9 cellular contexts compared by ENCODE assay signal in genomic region chr17:4332296-4332970, GRCh38. TPM values are rescaled to one million over a fixed set of nuclear protein-coding genes. Genes with fewer than 3 reads are reported as not detected.
DNase-seq lines count a peak whose midpoint lies in the region; ATAC-seq and TF ChIP-seq lines count a peak whose summit lies in the region.
"Had no signal": no experiment of that assay in that cellular context is flagged by ENCODE, and none has a peak within 500 bp of the region (broad histone marks: within the 10 kb centered on the region; RNA-seq: fewer than 3 reads in every experiment).

No MANE protein-coding gene starts in this region.

- no peaks in the 10 kb centered on the region for H3K27me3 Mint-ChIP-seq in CD4-positive, CD25-positive, alpha-beta regulatory T cell
- H3K27me3 Mint-ChIP-seq in naive B cell = no peaks in the 10 kb centered on the region

- dilution Hi-C loops in mammary epithelial cell (cut with HindIII; ENCODE audit: low sequenced_read_pairs) = loop anchor here (5.0 kb wide), 1 partner anchor 70 kb away; no protein-coding TSS in a partner anchor

- no peak for ATAC-seq in CD4-positive, CD25-positive, alpha-beta regulatory T cell (ENCODE audit: low read depth in 2 of 2)
- ATAC-seq in naive B cell (ENCODE audit: low read depth in 2 of 2) (no peak), HG02678 (IDR thresholded peaks at IDR 0.05; ENCODE audit: unreplicated experiment) (no peak)

- no peaks in the 10 kb centered on the region for H3K27me3 ChIP-seq in CD4-positive, CD25-positive, alpha-beta regulatory T cell (ENCODE audit: control insufficient read depth, insufficient read depth, low read length)
- no peaks in the 10 kb centered on the region for H3K27me3 ChIP-seq in mammary epithelial cell (ENCODE audit: insufficient read depth, low read length)

- TF ChIP-seq CTCF in mammary epithelial cell (conservative IDR thresholded peaks at IDR 0.05 in 1 of 2, IDR thresholded peaks at IDR 0.05 in 1 of 2; ENCODE audit: extremely low read depth in 1 of 2, insufficient read depth in 1 of 2, low read depth in 1 of 2, low read length in 2 of 2) = no peak

- H3K36me3 Mint-ChIP-seq in CD4-positive, CD25-positive, alpha-beta regulatory T cell = peaks cover 13% of the 10 kb centered on the region
- H3K36me3 Mint-ChIP-seq in naive B cell = no peaks in the 10 kb centered on the region

- peaks cover 5% of the 10 kb centered on the region for H3K36me3 ChIP-seq in CD4-positive, CD25-positive, alpha-beta regulatory T cell (ENCODE audit: control insufficient read depth, insufficient read depth, low read length)
- H3K36me3 ChIP-seq in mammary epithelial cell (ENCODE audit: insufficient read depth, low read length) = no peaks in the 10 kb centered on the region

- H2AFZ ChIP-seq in mammary epithelial cell (ENCODE audit: low read depth, low read length) = no peak overlapping the region

- 56% methylated on average over 6 of the region's 6 CpGs for WGBS in mammary epithelial cell (ENCODE audit: low coverage, missing lambda C conversion rate)

- peaks cover 98% of the 10 kb centered on the region for H3K79me2 ChIP-seq in mammary epithelial cell (ENCODE audit: insufficient read depth, low read length)

- no peak overlapping the region for H3K4me3 ChIP-seq in CD4-positive, CD25-positive, alpha-beta regulatory T cell (ENCODE audit: low read depth, low read length)
- H3K4me3 ChIP-seq in mammary epithelial cell (replicated peaks in 1 of 3; ENCODE audit: insufficient read depth in 1 of 3, low read depth in 2 of 3, low read length in 3 of 3) = no peak overlapping the region

- no peak overlapping the region for H3K4me3 Mint-ChIP-seq in CD4-positive, CD25-positive, alpha-beta regulatory T cell
- peak overlapping the region in 3 of 8 donors; percentile 1 to 44 (median 3) for H3K4me3 Mint-ChIP-seq in naive B cell

- no TSS peak for BruUV-seq in mammary epithelial cell (replicated peaks; lab: Mats Ljungman, UMichigan)

- H3K9ac ChIP-seq in mammary epithelial cell (ENCODE audit: insufficient read depth, low read length) = peak overlapping the region; percentile 3

- H3K4me2 ChIP-seq in mammary epithelial cell (ENCODE audit: insufficient read depth, low read depth, low read length) = peak overlapping the region; percentile 12

- peaks cover 25% of the 10 kb centered on the region for H3K4me1 ChIP-seq in CD4-positive, CD25-positive, alpha-beta regulatory T cell (ENCODE audit: control insufficient read depth, insufficient read depth, low read length, poor library complexity, severe bottlenecking)
- peaks cover 30% of the 10 kb centered on the region for H3K4me1 ChIP-seq in mammary epithelial cell (ENCODE audit: insufficient read depth, low read length)

- CTCF ChIA-PET in mammary epithelial cell (lab: Charles Lee; ENCODE audit: low non-redundant PET) = no interaction called here

- H4K20me1 ChIP-seq in mammary epithelial cell (ENCODE audit: insufficient read depth, low read length) = peaks cover 3% of the 10 kb centered on the region

- intact Hi-C loops in mammary epithelial cell (cut with micrococcal nuclease) = no loop called here

- H3K4me1 Mint-ChIP-seq in CD4-positive, CD25-positive, alpha-beta regulatory T cell = peaks cover 31 to 71% (median 48%) of the 10 kb centered on the region in 4 donors
- peaks cover 28 to 62% (median 49%) of the 10 kb centered on the region in 3 donors for H3K4me1 Mint-ChIP-seq in naive B cell

- H3K9me3 Mint-ChIP-seq in CD4-positive, CD25-positive, alpha-beta regulatory T cell = peaks cover 0 to 3% (median 0%) of the 10 kb centered on the region in 7 donors
- no peaks in the 10 kb centered on the region for H3K9me3 Mint-ChIP-seq in naive B cell

- peak overlapping the region; percentile 59 to 87 (median 70) for H3K27ac Mint-ChIP-seq in CD4-positive, CD25-positive, alpha-beta regulatory T cell
- peak overlapping the region in 4 of 6 donors; percentile 6 to 96 (median 41) for H3K27ac Mint-ChIP-seq in naive B cell

- no peaks in the 10 kb centered on the region for H3K9me3 ChIP-seq in CD4-positive, CD25-positive, alpha-beta regulatory T cell (ENCODE audit: control insufficient read depth in 2 of 2, low read length in 2 of 2)
- H3K9me3 ChIP-seq in mammary epithelial cell (replicated peaks; ENCODE audit: insufficient read depth, low read length) = no peaks in the 10 kb centered on the region

- in situ Hi-C loops in mammary epithelial cell (cut with MboI; ENCODE audit: low sequenced_read_pairs in 2 of 2) = no loop called here

- H3K27ac ChIP-seq in CD4-positive, CD25-positive, alpha-beta regulatory T cell (ENCODE audit: insufficient read depth, low read length, poor library complexity, severe bottlenecking) = no peak overlapping the region
- peak overlapping the region; percentile 40 for H3K27ac ChIP-seq in mammary epithelial cell (ENCODE audit: insufficient read depth, low read depth, low read length)

- DNase-seq in CD4-positive, CD25-positive, alpha-beta regulatory T cell = no peak
- DNase-seq in HT1080 (ENCODE audit: low read depth) (peak; percentile 26), mammary epithelial cell (peak; percentile 42), naive B cell (no peak), NCI-H774 (lab: John Stamatoyannopoulos, UW) (no peak), NOMO-1 treated with dmso at 0.1 percent for 144 hours (lab: John Stamatoyannopoulos, UW; ENCODE audit: unreplicated experiment) (no peak)
- no peak for DNase-seq in activated CD8-positive, alpha-beta memory T cell treated with anti-CD3 and anti-CD28 coated beads, Interleukin-2, amount 50 U/mL, for 4 hours
- DNase-seq: stimulated activated CD4-positive, alpha-beta T cell treated with anti-CD3 and anti-CD28 coated beads, Interleukin-4, amount 100 ng/mL, for 24 hours had no signal

RNA-seq across cellular contexts. Expression of gene UBE2G1, which starts 34.0 kb away (rescaled TPM):
- total RNA-seq in CD4-positive, CD25-positive, alpha-beta regulatory T cell = 67.9 TPM
- 10 to 100 TPM; 55.0 to 66.7 (median 58.7) TPM for polyA plus RNA-seq in CD4-positive, CD25-positive, alpha-beta regulatory T cell
- total RNA-seq in HT1080 (2014; rRNA removed; shearing (Covaris generic)) = 59.7 and 80.2 TPM in 2 replicates
- polyA plus RNA-seq in HT1080 (2015; cell fraction: cytosol; rRNA removed) = 70.9 and 91.7 TPM in 2 replicates
- 47.3 and 55.5 TPM in 2 replicates for polyA plus RNA-seq in HT1080 (2015; cell fraction: nucleus; rRNA removed)
- 10 to 100 TPM; 60.8 to 93.0 TPM for total RNA-seq in mammary epithelial cell
- polyA plus RNA-seq in mammary epithelial cell (38.7 TPM), naive B cell (ENCODE audit: low read depth in 6 of 6) (10 to 100 TPM; 50.7 to 87.5 (median 59.0) TPM)
- 34.4 TPM for polyA minus RNA-seq in mammary epithelial cell

Comparison
In these comparisons a context has a peak if more than half of its experiments do, and no peak if none do; other contexts are left out.
1. DNase-seq: peak in HT1080 (single experiment) and mammary epithelial cell (single experiment); none in CD4-positive, CD25-positive, alpha-beta regulatory T cell (0 of 3), naive B cell (single experiment), activated CD8-positive, alpha-beta memory T cell treated with anti-CD3 and anti-CD28 coated beads, Interleukin-2, amount 50 U/mL, for 4 hours (single experiment), NCI-H774 (single experiment) and NOMO-1 treated with dmso at 0.1 percent for 144 hours (single experiment).